ENCODE assay signal across 17 cellular contexts in the genomic region with DNA sequence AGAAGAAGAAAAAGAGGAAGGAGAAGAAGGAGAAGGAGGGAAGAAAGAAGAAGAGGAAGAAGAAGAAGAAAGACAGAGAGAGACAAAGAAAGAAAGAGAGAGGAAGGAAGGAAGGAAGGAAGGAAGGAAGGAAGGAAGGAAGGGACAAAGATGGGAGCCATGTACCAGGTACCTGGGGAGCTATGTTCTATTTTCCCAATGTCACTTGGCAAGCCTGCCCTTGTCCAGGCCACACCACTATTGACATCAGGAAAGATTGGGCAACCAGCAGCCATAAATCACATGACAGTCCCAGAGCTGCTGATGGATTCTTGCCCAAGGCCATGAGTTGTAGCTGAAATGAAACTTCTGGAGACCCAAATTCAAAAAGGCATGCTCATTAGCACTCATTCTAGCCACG. TPM values are rescaled to one million over a fixed set of nuclear protein-coding genes. Genes with fewer than 3 reads are reported as not detected.
DNase-seq lines count a peak whose midpoint lies in the region; ATAC-seq and TF ChIP-seq lines count a peak whose summit lies in the region.
"Had no signal": no experiment of that assay in that cellular context is flagged by ENCODE, and none has a peak within 500 bp of the region (broad histone marks: within the 10 kb centered on the region; RNA-seq: fewer than 3 reads in every experiment).

No MANE protein-coding gene starts in this region.

- H3K4me3 ChIP-seq in A673 (ENCODE audit: low read depth, low read length, poor library complexity, severe bottlenecking) (no peak overlapping the region), fibroblast of pulmonary artery (replicated peaks; ENCODE audit: low read depth, low read length) (no peak overlapping the region)
- H3K4me3 ChIP-seq: esophagus muscularis mucosa, SJCRH30, uterus had no signal

- no peaks in the 10 kb centered on the region for H3K27me3 ChIP-seq in A673 (replicated peaks; ENCODE audit: insufficient read depth, low read depth, low read length, poor library complexity)
- H3K27me3 ChIP-seq: SJCRH30, uterus had no signal

- in situ Hi-C loops in GM13976 (cut with MboI; ENCODE audit: low sequenced_read_pairs, unreplicated experiment): no loop called here

- peak; percentile 88 for DNase-seq in A673 (ENCODE audit: low spot score)
- DNase-seq in NOMO-1 (lab: John Stamatoyannopoulos, UW; ENCODE audit: unreplicated experiment in 2 of 2): peak; percentile 59 to 77
- peak; percentile 3 for DNase-seq in fibroblast of pulmonary artery (ENCODE audit: low read depth)
- peak; percentile 64 for DNase-seq in mucosa of gallbladder (ENCODE audit: low spot score)
- no peak for DNase-seq in NCI-H2227 (lab: John Stamatoyannopoulos, UW; ENCODE audit: unreplicated experiment)
- DNase-seq in GM13976 (ENCODE audit: low spot score): no peak
- DNase-seq: activated CD8-positive, alpha-beta T cell treated with anti-CD3 and anti-CD28 coated beads for 36 hours; dermis blood vessel endothelial cell; H7; NCI-H2081; SJCRH30; stimulated activated CD4-positive, alpha-beta T cell treated with anti-CD3 and anti-CD28 coated beads, Interleukin-4, amount 100 ng/mL, for 24 hours; uterus had no signal

- no peaks in the 10 kb centered on the region for H3K9me3 ChIP-seq in A673 (ENCODE audit: low read depth, low read length, poor library complexity, severe bottlenecking)
- H3K9me3 ChIP-seq: esophagus muscularis mucosa, SJCRH30, uterus had no signal

- no peak for ATAC-seq in GM18861 (IDR thresholded peaks at IDR 0.05; ENCODE audit: unreplicated experiment)
- ATAC-seq in HG03025 (IDR thresholded peaks at IDR 0.05; ENCODE audit: low FRiP score, unreplicated experiment): no peak
- ATAC-seq: activated CD8-positive, alpha-beta T cell treated with anti-CD3 and anti-CD28 coated beads for 36 hours had no signal

- TF ChIP-seq CTCF in A673 (conservative IDR thresholded peaks at IDR 0.05; ENCODE audit: low read depth, low read length) (no peak), fibroblast of pulmonary artery (IDR thresholded peaks at IDR 0.05; ENCODE audit: low read length, missing control alignments) (no peak), GM13976 (IDR thresholded peaks at IDR 0.05; ENCODE audit: borderline replicate concordance, control extremely low read depth, extremely low read depth, insufficient read depth, missing control alignments) (no peak)

- no peaks in the 10 kb centered on the region for H3K36me3 ChIP-seq in A673 (ENCODE audit: insufficient read depth, low read length, poor library complexity, severe bottlenecking)
- H3K36me3 ChIP-seq: esophagus muscularis mucosa, SJCRH30, uterus had no signal

- no TSS peak for BruUV-seq in A673 (replicated peaks; lab: Mats Ljungman, UMichigan)

- peak overlapping the region; percentile 93 for H3K27ac ChIP-seq in A673 (ENCODE audit: low read depth, low read length, poor library complexity, severe bottlenecking)
- H3K27ac ChIP-seq: esophagus muscularis mucosa, SJCRH30, uterus had no signal

- intact Hi-C loops in A673 (cut with micrococcal nuclease; ENCODE audit: unreplicated experiment): no loop called here

- POLR2A ChIA-PET in A673 (lab: Charles Lee; ENCODE audit: low non-redundant PET): no interaction called here

- CTCF ChIA-PET in A673 (lab: Charles Lee): no interaction called here

- peaks cover 13% of the 10 kb centered on the region for H3K4me1 ChIP-seq in A673 (ENCODE audit: insufficient read depth, low read length, poor library complexity, severe bottlenecking)
- H3K4me1 ChIP-seq: SJCRH30, uterus had no signal

RNA-seq across cellular contexts. Expression of gene CES1, which starts 2.7 kb away (rescaled TPM):
- total RNA-seq in A673 (2021) (523 and 625 TPM in 2 replicates), mucosa of gallbladder (704 TPM)
- total RNA-seq: activated CD8-positive, alpha-beta T cell treated with anti-CD3 and anti-CD28 coated beads for 36 hours; H7; LHCN-M2; SJCRH30 had no signal

RNA-seq across cellular contexts. Expression of gene CES5A, which starts 39.6 kb away (rescaled TPM):
- total RNA-seq in A673 (2021) (not detected in 2 replicates), mucosa of gallbladder (2.2 TPM)
- total RNA-seq: activated CD8-positive, alpha-beta T cell treated with anti-CD3 and anti-CD28 coated beads for 36 hours; dermis blood vessel endothelial cell; esophagus muscularis mucosa; H7; LHCN-M2; SJCRH30; uterus had no signal

Comparison
In these comparisons a context has a peak if more than half of its experiments do, and no peak if none do; other contexts are left out.
1. DNase-seq: peak in A673 (single experiment), NOMO-1 (2 of 2), fibroblast of pulmonary artery (single experiment) and mucosa of gallbladder (single experiment); none in NCI-H2227 (single experiment) and GM13976 (single experiment).